ENCODE assay signal across 7 cellular contexts in genomic region chr7:101775181-101775580, GRCh38.
"Had no signal": no experiment of that assay in that cellular context is flagged by ENCODE, and none has a peak within 500 bp of the region (broad histone marks: within the 10 kb centered on the region; RNA-seq: fewer than 3 reads in every experiment).

No MANE protein-coding gene starts in this region.

- DNase-seq: GDM1, GF-D8 had no signal

- FAIRE-seq: G401.6, GM12891, GM12892, GM18507, GM19239 had no signal
